24 cellular contexts compared by ENCODE assay signal in the genomic region with DNA sequence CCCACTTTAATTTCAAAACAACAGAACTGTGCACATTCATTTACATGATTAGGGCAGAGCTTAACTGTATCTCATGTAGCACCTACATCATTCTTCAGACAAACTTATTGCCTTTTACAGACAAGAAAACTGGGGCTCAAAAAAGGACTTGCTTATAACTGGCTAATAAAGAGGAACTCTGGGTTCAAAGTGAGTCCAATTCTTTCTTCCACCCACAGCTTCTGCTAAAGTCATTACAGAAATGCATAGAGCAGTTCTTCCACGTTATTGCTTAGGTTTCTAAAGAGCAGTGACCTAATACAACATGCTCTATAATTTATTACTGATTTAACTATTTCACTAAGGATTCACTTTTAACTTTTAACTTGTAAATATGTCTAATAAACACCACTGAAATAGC.
"Had no signal": no experiment of that assay in that cellular context is flagged by ENCODE, and none has a peak within 500 bp of the region (broad histone marks: within the 10 kb centered on the region; RNA-seq: fewer than 3 reads in every experiment).

No MANE protein-coding gene starts in this region.

- H3K36me3 ChIP-seq: colonic mucosa, esophagus squamous epithelium, gastrocnemius medialis, heart right ventricle, left lung, lower lobe of right lung had no signal

- H3K27ac ChIP-seq: colonic mucosa, epithelial cell of prostate, esophagus squamous epithelium, gastrocnemius medialis, heart right ventricle, left lung, lower lobe of right lung had no signal

- H3K4me1 ChIP-seq: colonic mucosa, esophagus squamous epithelium, gastrocnemius medialis, heart right ventricle, left lung had no signal

- FAIRE-seq: endometrium, islet of Langerhans, keratinocyte had no signal

- ATAC-seq: effector memory CD8-positive, alpha-beta T cell; esophagus mucosa; gastrocnemius medialis; heart right ventricle; left cardiac atrium; left lung; left ventricle myocardium superior; lower lobe of right lung had no signal

- DNase-seq: colonic mucosa; cortex of kidney; effector CD8-positive, alpha-beta T cell; effector memory CD8-positive, alpha-beta T cell; endodermal cell; erythroblast; esophagus squamous epithelium; foreskin fibroblast; foreskin melanocyte; gastrocnemius medialis; glutamatergic neuron; head of caudate nucleus; heart right ventricle; hippocampal formation; left cardiac atrium; left lung; left ventricle myocardium superior; lower lobe of right lung; mesenchymal stem cell had no signal

- H3K4me3 ChIP-seq: colonic mucosa, esophagus squamous epithelium, gastrocnemius medialis, heart right ventricle, left lung, lower lobe of right lung had no signal

- H3K9me3 ChIP-seq: colonic mucosa, esophagus squamous epithelium, gastrocnemius medialis, heart right ventricle, left lung, lower lobe of right lung had no signal

- H3K27me3 ChIP-seq: colonic mucosa, esophagus squamous epithelium, gastrocnemius medialis, heart right ventricle, left lung had no signal
